16 cellular contexts compared by ENCODE assay signal in genomic region chr6:116629467-116630063, GRCh38.
DNase-seq lines count a peak whose midpoint lies in the region; ATAC-seq and TF ChIP-seq lines count a peak whose summit lies in the region.
"Had no signal": no experiment of that assay in that cellular context is flagged by ENCODE, and none has a peak within 500 bp of the region (broad histone marks: within the 10 kb centered on the region; RNA-seq: fewer than 3 reads in every experiment).

No MANE protein-coding gene starts in this region.

- peaks cover 31% of the 10 kb centered on the region for H3K4me1 ChIP-seq in BLaER1
- H3K4me1 ChIP-seq: tibial artery had no signal

- peak; percentile 42 for DNase-seq in NB4 (ENCODE audit: low read depth)
- DNase-seq in AG08395 (ENCODE audit: low spot score), result no peak
- no peak for DNase-seq in islet precursor cell
- DNase-seq: activated CD8-positive, alpha-beta memory T cell treated with anti-CD3 and anti-CD28 coated beads, Interleukin-2, amount 50 U/mL, for 4 hours; cortex of kidney; head of caudate nucleus; KG1; midbrain; NCI-H1417 treated with DMSO at 0.1 percent for 48 hours; NCI-H446; stimulated activated CD4-positive, alpha-beta T cell treated with anti-CD3 and anti-CD28 coated beads, Interleukin-4, amount 100 ng/mL, for 1 hour; tibial artery had no signal

- no peaks in the 10 kb centered on the region for H4K20me1 ChIP-seq in BLaER1

- no peak for ATAC-seq in HG03135 (IDR thresholded peaks at IDR 0.05; ENCODE audit: unreplicated experiment)
- ATAC-seq: esophagus mucosa had no signal

- H3K9ac ChIP-seq in BLaER1, result no peak overlapping the region

- H3K4me2 ChIP-seq in BLaER1, result peak overlapping the region; percentile 49

- no peak overlapping the region for H3K27ac ChIP-seq in BLaER1
- H3K27ac ChIP-seq in VCaP, result 0 out of 2 replicates have a peak overlapping the region, but pooled peaks have one; percentile 84
- H3K27ac ChIP-seq: tibial artery had no signal

- no peaks in the 10 kb centered on the region for H3K27me3 ChIP-seq in BLaER1
- H3K27me3 ChIP-seq: tibial artery had no signal

- H3K36me3 ChIP-seq in BLaER1, result peaks cover 10% of the 10 kb centered on the region

- TF ChIP-seq POLR2A in NB4 (IDR thresholded peaks at IDR 0.05; ENCODE audit: extremely low read depth, insufficient read length), result no peak

- no peaks in the 10 kb centered on the region for H3K9me3 ChIP-seq in BLaER1
- H3K9me3 ChIP-seq: tibial artery had no signal

- TF ChIP-seq CTCF in NB4 (IDR thresholded peaks at IDR 0.05; ENCODE audit: low read depth, low read length) (no peak), VCaP (conservative IDR thresholded peaks at IDR 0.05) (no peak)

- H3K4me3 ChIP-seq in BLaER1 (no peak overlapping the region), NB4 (ENCODE audit: low read depth, low read length) (no peak overlapping the region)
- H3K4me3 ChIP-seq: tibial artery had no signal
